Comparison of ENCODE assay signal across 10 cellular contexts in genomic region chr2:119744335-119744939, GRCh38. TPM values are rescaled to one million over a fixed set of nuclear protein-coding genes. Genes with fewer than 3 reads are reported as not detected.
DNase-seq lines count a peak whose midpoint lies in the region; ATAC-seq and TF ChIP-seq lines count a peak whose summit lies in the region.
"Had no signal": no experiment of that assay in that cellular context is flagged by ENCODE, and none has a peak within 500 bp of the region (broad histone marks: within the 10 kb centered on the region; RNA-seq: fewer than 3 reads in every experiment).

No MANE protein-coding gene starts in this region.

- H3K27ac ChIP-seq in lung (ENCODE audit: low read depth in 1 of 2, low read length in 1 of 2): peak overlapping the region in 1 of 2 donors; percentile 75
- no peak overlapping the region for H3K27ac ChIP-seq in effector memory CD4-positive, alpha-beta T cell (ENCODE audit: insufficient read depth, low read length, poor library complexity, severe bottlenecking)

- no peak for TF ChIP-seq CTCF in lung (IDR thresholded peaks at IDR 0.05; ENCODE audit: control extremely low read depth, extremely low read depth)

- ATAC-seq in lung (ENCODE audit: insufficient read depth, low FRiP score): peak; percentile 79
- no peak for ATAC-seq in GM18870 (IDR thresholded peaks at IDR 0.05; ENCODE audit: unreplicated experiment)

- no peaks in the 10 kb centered on the region for H3K27me3 ChIP-seq in lung (ENCODE audit: control insufficient read depth, insufficient read depth)
- H3K27me3 ChIP-seq in effector memory CD4-positive, alpha-beta T cell (replicated peaks; ENCODE audit: control insufficient read depth, insufficient read depth, low read length, poor library complexity, severe bottlenecking): no peaks in the 10 kb centered on the region

- no peak overlapping the region for H3K4me3 ChIP-seq in lung
- H3K4me3 ChIP-seq in effector memory CD4-positive, alpha-beta T cell (ENCODE audit: insufficient read depth, low read depth, low read length, poor library complexity, severe bottlenecking): no peak overlapping the region

- H3K4me1 ChIP-seq in lung (ENCODE audit: control insufficient read depth in 2 of 2, insufficient read depth in 2 of 2, low read length in 2 of 2): peaks cover 0 to 2% of the 10 kb centered on the region in 2 donors
- H3K4me1 ChIP-seq in effector memory CD4-positive, alpha-beta T cell (ENCODE audit: control insufficient read depth, insufficient read depth, low read length, poor library complexity, severe bottlenecking): no peaks in the 10 kb centered on the region

- peak; percentile 15 for DNase-seq in EH (ENCODE audit: low read depth)
- peak; percentile 19 for DNase-seq in NCI-H128 (lab: John Stamatoyannopoulos, UW; ENCODE audit: unreplicated experiment)
- DNase-seq in astrocyte of the hippocampus (ENCODE audit: low read depth, low spot score): peak; percentile 65
- DNase-seq in lung (ENCODE audit: low spot score): peak; percentile 78
- no peak for DNase-seq in NCI-H526 treated with DMSO at 0.1 percent for 48 hours (lab: John Stamatoyannopoulos, UW)
- no peak for DNase-seq in erythroblast (lab: John Stamatoyannopoulos, UW)
- DNase-seq in effector memory CD4-positive, alpha-beta T cell: no peak
- DNase-seq: HCEC 1CT, posterior cingulate gyrus had no signal

- TF ChIP-seq POLR2A in erythroblast (IDR thresholded peaks at IDR 0.05; ENCODE audit: low read length): no peak

- H3K9me3 ChIP-seq in lung (ENCODE audit: control insufficient read depth in 2 of 2, insufficient read depth in 1 of 2, low read length in 1 of 2): no peaks in the 10 kb centered on the region
- no peaks in the 10 kb centered on the region for H3K9me3 ChIP-seq in effector memory CD4-positive, alpha-beta T cell (ENCODE audit: control insufficient read depth, low read length)

- H3K36me3 ChIP-seq in lung (ENCODE audit: control insufficient read depth in 2 of 2, insufficient read depth in 2 of 2, low read length in 2 of 2): no peaks in the 10 kb centered on the region
- no peaks in the 10 kb centered on the region for H3K36me3 ChIP-seq in effector memory CD4-positive, alpha-beta T cell (ENCODE audit: control insufficient read depth, insufficient read depth, low read length)

- 58 to 74% methylated on average over 2 of the region's 2 CpGs for WGBS in lung, 2 donors

RNA-seq across cellular contexts. Expression of gene PTPN4, which starts 15.3 kb away (rescaled TPM):
- 10 to 100 TPM; 48.8 to 70.7 TPM for total RNA-seq in lung
- polyA plus RNA-seq in lung: 1 to 10 TPM; 4.2 to 5.3 TPM

Comparison
In these comparisons a context has a peak if more than half of its experiments do, and no peak if none do; other contexts are left out.
1. DNase-seq: peak in EH (single experiment), NCI-H128 (single experiment), astrocyte of the hippocampus (single experiment) and lung (single experiment); none in NCI-H526 treated with DMSO at 0.1 percent for 48 hours (single experiment), erythroblast (0 of 2) and effector memory CD4-positive, alpha-beta T cell (0 of 3).